In the genomic region with DNA sequence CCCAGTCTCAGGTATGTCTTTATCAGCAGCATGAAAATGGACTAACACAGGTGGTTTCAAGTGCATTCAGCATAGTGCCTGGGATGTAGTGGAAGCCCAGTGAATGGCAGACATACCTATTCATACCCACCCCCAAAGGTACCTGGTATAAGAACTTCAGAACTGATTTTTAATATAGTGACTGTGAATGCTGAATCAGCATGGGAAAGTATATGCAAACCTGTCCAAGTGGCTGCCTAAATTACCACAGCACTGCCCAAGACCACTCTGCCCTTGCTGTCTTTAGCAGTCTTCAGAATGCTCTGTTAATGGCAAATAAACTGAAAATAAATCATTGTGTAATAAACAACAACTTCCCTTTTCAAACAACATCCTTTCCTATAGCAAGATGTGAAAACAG, we compare ENCODE assay signal across 27 cellular contexts.
"Had no signal": no experiment of that assay in that cellular context is flagged by ENCODE, and none has a peak within 500 bp of the region (broad histone marks: within the 10 kb centered on the region; RNA-seq: fewer than 3 reads in every experiment).

No MANE protein-coding gene starts in this region.

- FAIRE-seq: colon, endometrium, endothelial cell of umbilical vein, frontal cortex had no signal

- H3K27me3 ChIP-seq: colonic mucosa, esophagus squamous epithelium, foreskin keratinocyte, gastrocnemius medialis, gastroesophageal sphincter, heart left ventricle, heart right ventricle had no signal

- ATAC-seq: effector memory CD8-positive, alpha-beta T cell; esophagus mucosa; foreskin keratinocyte; gastrocnemius medialis; gastroesophageal sphincter; heart left ventricle; heart right ventricle had no signal

- H3K36me3 ChIP-seq: colonic mucosa, esophagus squamous epithelium, gastrocnemius medialis, gastroesophageal sphincter, heart left ventricle, heart right ventricle had no signal

- H3K9me3 ChIP-seq: colonic mucosa, esophagus squamous epithelium, gastrocnemius medialis, gastroesophageal sphincter, heart left ventricle had no signal

- H3K27ac ChIP-seq: colonic mucosa, coronary artery, dorsolateral prefrontal cortex, epithelial cell of prostate, esophagus squamous epithelium, foreskin keratinocyte, gastrocnemius medialis, gastroesophageal sphincter, heart left ventricle, heart right ventricle had no signal

- H3K4me1 ChIP-seq: colonic mucosa, esophagus squamous epithelium, foreskin keratinocyte, gastrocnemius medialis, gastroesophageal sphincter, heart left ventricle, heart right ventricle had no signal

- DNase-seq: colonic mucosa; cortex of kidney; dermis blood vessel endothelial cell; dorsolateral prefrontal cortex; effector CD4-positive, alpha-beta T cell; effector CD8-positive, alpha-beta T cell; effector memory CD4-positive, alpha-beta T cell; effector memory CD8-positive, alpha-beta T cell; endodermal cell; erythroblast; esophagus squamous epithelium; foreskin fibroblast; foreskin keratinocyte; foreskin melanocyte; gastrocnemius medialis; glutamatergic neuron; head of caudate nucleus; heart left ventricle; heart right ventricle had no signal

- H3K4me3 ChIP-seq: colonic mucosa, coronary artery, dorsolateral prefrontal cortex, esophagus squamous epithelium, gastrocnemius medialis, gastroesophageal sphincter, heart left ventricle, heart right ventricle had no signal
